ENCODE assay signal across 6 cellular contexts in genomic region chr11:65524010-65524746, GRCh38. TPM values are rescaled to one million over a fixed set of nuclear protein-coding genes. Genes with fewer than 3 reads are reported as not detected.
DNase-seq lines count a peak whose midpoint lies in the region; ATAC-seq and FAIRE-seq lines count a peak whose summit lies in the region.

No MANE protein-coding gene starts in this region.

- peak; percentile 13 for ATAC-seq in activated T-helper 17 cell treated with anti-CD3 and anti-CD28 coated beads, Interleukin-2, amount 50 U/mL, for 72 hours (replicated peaks)
- ATAC-seq in GM19328 (IDR thresholded peaks at IDR 0.05; ENCODE audit: unreplicated experiment) (no peak), GM18519 (IDR thresholded peaks at IDR 0.05; ENCODE audit: low FRiP score, unreplicated experiment) (no peak)

- peak overlapping the region; percentile 3 to 79 for H3K4ac ChIP-seq in mesenchymal stem cell (ENCODE audit: low read depth in 1 of 2, low read length in 2 of 2)

- H2BK15ac ChIP-seq in mesenchymal stem cell (ENCODE audit: low read depth, poor library complexity, severe bottlenecking), result peak overlapping the region; percentile 73

- peak overlapping the region; percentile 89 for H3K4me3 Mint-ChIP-seq in activated T-helper 17 cell treated with anti-CD3 and anti-CD28 coated beads, Interleukin-2, amount 50 U/mL, for 72 hours

- peak overlapping the region in 1 of 2 experiments; percentile 78 for H3K4me3 ChIP-seq in mesenchymal stem cell (ENCODE audit: insufficient read depth in 1 of 2, low read depth in 1 of 2, low read length in 2 of 2)

- peaks cover 28 to 29% of the 10 kb centered on the region in 2 experiments for H3K36me3 ChIP-seq in mesenchymal stem cell (ENCODE audit: control insufficient read depth in 1 of 2, insufficient read depth in 2 of 2, low read depth in 1 of 2, low read length in 2 of 2)

- DNase-seq in GM04504 (ENCODE audit: low read depth) (peak; percentile 9), mesenchymal stem cell (no peak), RCC 7860 (ENCODE audit: low spot score) (no peak)

- no peak for FAIRE-seq in RCC 7860 (lab: Jason Lieb, UNC)

- peak overlapping the region; percentile 57 for H3K4me2 ChIP-seq in mesenchymal stem cell (ENCODE audit: low read length, poor library complexity, severe bottlenecking)

- H2AFZ ChIP-seq in mesenchymal stem cell (ENCODE audit: low read depth, low read length), result peak overlapping the region; percentile 57

- H2AK5ac ChIP-seq in mesenchymal stem cell (ENCODE audit: low read length, severe bottlenecking), result peak overlapping the region; percentile 4

- H4K8ac ChIP-seq in mesenchymal stem cell (ENCODE audit: low read length), result peak overlapping the region; percentile 0

- peak overlapping the region; percentile 42 for H2BK120ac ChIP-seq in mesenchymal stem cell (ENCODE audit: low read depth, low read length)

- no peaks in the 10 kb centered on the region for H3K27me3 ChIP-seq in mesenchymal stem cell (ENCODE audit: control insufficient read depth in 1 of 2, insufficient read depth in 1 of 2, low read length in 2 of 2)

- H3K79me1 ChIP-seq in mesenchymal stem cell (replicated peaks; ENCODE audit: low read length, poor library complexity, severe bottlenecking), result peaks cover 17% of the 10 kb centered on the region

- H3K9me3 ChIP-seq in mesenchymal stem cell (ENCODE audit: control insufficient read depth, low read length), result no peaks in the 10 kb centered on the region

- no peaks in the 10 kb centered on the region for H3K9me3 Mint-ChIP-seq in activated T-helper 17 cell treated with anti-CD3 and anti-CD28 coated beads, Interleukin-2, amount 50 U/mL, for 72 hours

- peak overlapping the region; percentile 0 for H4K91ac ChIP-seq in mesenchymal stem cell (ENCODE audit: low read length)

- H2BK5ac ChIP-seq in mesenchymal stem cell (ENCODE audit: low read depth, low read length, poor library complexity, severe bottlenecking), result peak overlapping the region; percentile 20

- H3K14ac ChIP-seq in mesenchymal stem cell (ENCODE audit: low read length in 2 of 2), result peak overlapping the region in 1 of 2 experiments; percentile 93

- peak overlapping the region; percentile 88 for H3K27ac Mint-ChIP-seq in activated T-helper 17 cell treated with anti-CD3 and anti-CD28 coated beads, Interleukin-2, amount 50 U/mL, for 72 hours

- H3K4me1 ChIP-seq in mesenchymal stem cell (ENCODE audit: control insufficient read depth, insufficient read depth, low read depth, low read length), result peaks cover 34% of the 10 kb centered on the region

- no peaks in the 10 kb centered on the region for H3K27me3 Mint-ChIP-seq in activated T-helper 17 cell treated with anti-CD3 and anti-CD28 coated beads, Interleukin-2, amount 50 U/mL, for 72 hours

- peak overlapping the region; percentile 60 to 94 for H3K18ac ChIP-seq in mesenchymal stem cell (ENCODE audit: low read depth in 1 of 2, low read length in 2 of 2)

- peak overlapping the region; percentile 14 to 95 for H2BK12ac ChIP-seq in mesenchymal stem cell (ENCODE audit: low read length in 2 of 2)

- H3K23ac ChIP-seq in mesenchymal stem cell (ENCODE audit: low read length in 2 of 2), result peak overlapping the region in 1 of 2 experiments; percentile 72

- 80% methylated on average over 11 of the region's 12 CpGs for WGBS in mesenchymal stem cell

- H3K36me3 Mint-ChIP-seq in activated T-helper 17 cell treated with anti-CD3 and anti-CD28 coated beads, Interleukin-2, amount 50 U/mL, for 72 hours (ENCODE audit: low read depth), result peaks cover 33% of the 10 kb centered on the region

- peaks cover 34% of the 10 kb centered on the region for H3K4me1 Mint-ChIP-seq in activated T-helper 17 cell treated with anti-CD3 and anti-CD28 coated beads, Interleukin-2, amount 50 U/mL, for 72 hours

- H3K9ac ChIP-seq in mesenchymal stem cell (ENCODE audit: low read length), result peak overlapping the region; percentile 81

- H3K27ac ChIP-seq in mesenchymal stem cell (ENCODE audit: low read length, poor library complexity, severe bottlenecking), result no peak overlapping the region

RNA-seq across cellular contexts. Expression of gene SCYL1, which starts 0.7 kb away (rescaled TPM):
- 10 to 100 TPM; 80.4 to 86.8 TPM for total RNA-seq in activated T-helper 17 cell treated with anti-CD3 and anti-CD28 coated beads, Interleukin-2, amount 50 U/mL, for 72 hours
- polyA plus RNA-seq in mesenchymal stem cell (2013, experiment 1 of 2), result 114 TPM
- polyA plus RNA-seq in mesenchymal stem cell (2013, experiment 2 of 2), result 115 TPM

RNA-seq across cellular contexts. Expression of gene MALAT1, which starts 25.3 kb away (rescaled TPM):
- total RNA-seq in activated T-helper 17 cell treated with anti-CD3 and anti-CD28 coated beads, Interleukin-2, amount 50 U/mL, for 72 hours, result over 10,000 TPM in 1 of 2 donors, 1,000 to 10,000 TPM in 1; 5,547 to 22,796 TPM
- 972 TPM for polyA plus RNA-seq in mesenchymal stem cell (2013, experiment 1 of 2)
- 756 TPM for polyA plus RNA-seq in mesenchymal stem cell (2013, experiment 2 of 2)

RNA-seq across cellular contexts. Expression of gene LTBP3, which starts 34.0 kb away (rescaled TPM):
- total RNA-seq in activated T-helper 17 cell treated with anti-CD3 and anti-CD28 coated beads, Interleukin-2, amount 50 U/mL, for 72 hours, result 100 to 1,000 TPM in 1 of 2 donors, 10 to 100 TPM in 1; 54.3 to 124 TPM
- polyA plus RNA-seq in mesenchymal stem cell (2013, experiment 1 of 2), result 52.8 TPM
- polyA plus RNA-seq in mesenchymal stem cell (2013, experiment 2 of 2), result 46.9 TPM

RNA-seq across cellular contexts. Expression of gene ZNRD2, which starts 46.1 kb away (rescaled TPM):
- 10 to 100 TPM; 30.3 to 49.4 TPM for total RNA-seq in activated T-helper 17 cell treated with anti-CD3 and anti-CD28 coated beads, Interleukin-2, amount 50 U/mL, for 72 hours
- polyA plus RNA-seq in mesenchymal stem cell (2013, experiment 1 of 2), result 64.9 TPM
- 59.8 TPM for polyA plus RNA-seq in mesenchymal stem cell (2013, experiment 2 of 2)

RNA-seq across cellular contexts. Expression of gene FAM89B, which starts 48.2 kb away (rescaled TPM):
- total RNA-seq in activated T-helper 17 cell treated with anti-CD3 and anti-CD28 coated beads, Interleukin-2, amount 50 U/mL, for 72 hours, result 10 to 100 TPM; 39.0 to 42.2 TPM
- 50.0 TPM for polyA plus RNA-seq in mesenchymal stem cell (2013, experiment 1 of 2)
- polyA plus RNA-seq in mesenchymal stem cell (2013, experiment 2 of 2), result 53.5 TPM
